In the genomic region with DNA sequence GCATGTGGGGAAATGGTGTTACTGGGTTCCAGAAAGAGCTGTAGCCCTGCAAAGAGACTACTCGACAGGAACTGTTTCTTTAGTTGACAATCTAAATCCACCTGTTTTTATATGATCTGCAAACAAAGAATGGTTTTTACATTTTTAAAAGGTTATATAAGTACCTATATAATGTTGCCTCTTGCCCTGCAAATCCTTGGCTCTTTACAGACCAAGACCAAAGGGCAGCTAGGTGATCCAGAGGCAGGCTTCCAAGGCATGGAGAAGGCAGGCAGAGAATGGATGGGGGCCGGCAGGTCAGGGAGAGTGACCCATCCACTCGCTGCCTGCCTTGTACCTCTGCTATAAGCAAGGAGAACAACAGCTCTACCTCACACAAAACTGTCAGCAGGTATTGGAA, we compare ENCODE assay signal across 18 cellular contexts.
"Had no signal": no experiment of that assay in that cellular context is flagged by ENCODE, and none has a peak within 500 bp of the region (broad histone marks: within the 10 kb centered on the region; RNA-seq: fewer than 3 reads in every experiment).

No MANE protein-coding gene starts in this region.

- DNase-seq: caudate nucleus; cortex of kidney; dorsolateral prefrontal cortex; effector CD8-positive, alpha-beta T cell; foreskin melanocyte; head of caudate nucleus; kidney glomerular epithelial cell; naive thymus-derived CD4-positive, alpha-beta T cell; sigmoid colon; stimulated activated CD4-positive, alpha-beta T cell treated with anti-CD3 and anti-CD28 coated beads, Interleukin-15, amount 100 ng/mL, for 24 hours; stimulated activated CD4-positive, alpha-beta T cell treated with anti-CD3 and anti-CD28 coated beads, Interleukin-1b, Interleukin-23, amount 100 ng/mL, for 48 hours; stimulated activated CD4-positive, alpha-beta T cell treated with anti-CD3 and anti-CD28 coated beads, Interleukin-4, amount 100 ng/mL, for 24 hours; testis had no signal

- H3K4me3 ChIP-seq: dorsolateral prefrontal cortex, hepatocyte, right atrium auricular region, sigmoid colon, testis had no signal

- H3K79me2 ChIP-seq: hepatocyte had no signal

- H3K4me2 ChIP-seq: hepatocyte had no signal

- H3K4me1 ChIP-seq: right atrium auricular region, testis had no signal

- ATAC-seq: left lobe of liver; naive thymus-derived CD4-positive, alpha-beta T cell; stimulated activated memory B cell treated with anti-CD40 and anti-IgM and Interleukin-4, amounts not matched to agents 10 μg/mL and 1 μg/mL and 100 μg/mL, for 72 hours had no signal

- H2AFZ ChIP-seq: hepatocyte had no signal

- H3K27me3 ChIP-seq: dorsolateral prefrontal cortex, hepatocyte, neutrophil, right atrium auricular region, sigmoid colon, testis had no signal

- H3K36me3 ChIP-seq: neutrophil had no signal

- H3K27ac ChIP-seq: dorsolateral prefrontal cortex, hepatocyte, neutrophil, right atrium auricular region, sigmoid colon, testis had no signal

- H3K9me3 ChIP-seq: neutrophil, right atrium auricular region, sigmoid colon, testis had no signal
